In the genomic region with DNA sequence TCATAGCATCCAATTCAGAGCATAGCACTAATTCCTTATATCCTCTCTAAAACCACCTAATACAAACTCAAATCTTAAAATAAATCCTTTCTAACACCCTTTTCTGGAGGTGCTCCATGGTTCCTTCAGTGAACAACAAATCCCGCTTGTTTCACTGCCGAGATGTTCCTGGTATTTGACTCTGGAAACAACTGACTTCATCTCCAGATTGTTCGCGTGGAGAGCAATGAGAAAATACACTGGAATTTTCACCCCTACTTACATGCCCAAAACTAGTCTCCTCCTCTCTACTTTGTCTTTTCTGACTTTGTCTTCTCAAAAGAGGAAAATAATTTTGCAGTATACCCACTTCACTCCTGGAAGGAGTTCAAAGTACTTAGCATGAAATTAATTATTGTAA, we compare ENCODE assay signal across 8 cellular contexts.
A peak's percentile ranks its signal among the peaks of the same experiment; 100 is the strongest.
DNase-seq lines count a peak whose midpoint lies in the region; ATAC-seq, FAIRE-seq and TF ChIP-seq lines count a peak whose summit lies in the region.
"Had no signal": no experiment of that assay in that cellular context is flagged by ENCODE, and none has a peak within 500 bp of the region (broad histone marks: within the 10 kb centered on the region; RNA-seq: fewer than 3 reads in every experiment).

No MANE protein-coding gene starts in this region.

- in situ Hi-C loops in IMR-90 (cut with MboI; ENCODE audit: low sequenced_read_pairs) = no loop called here

- no peak overlapping the region for H3K9ac ChIP-seq in IMR-90 (ENCODE audit: low read depth, low read length)
- peak overlapping the region; percentile 87 for H3K9ac ChIP-seq in mesenchymal stem cell (ENCODE audit: low read length)

- H3K4me2 ChIP-seq in IMR-90 (ENCODE audit: low read depth, low read length) = no peak overlapping the region
- H3K4me2 ChIP-seq in mesenchymal stem cell (ENCODE audit: low read length, poor library complexity, severe bottlenecking) = no peak overlapping the region

- H4K20me1 ChIP-seq in IMR-90 (ENCODE audit: insufficient read depth, low read length) = no peaks in the 10 kb centered on the region

- no CpG with 5 or more reads among the region's 4 CpGs for WGBS in IMR-90 (ENCODE audit: extremely low coverage in 2 of 2, insufficient read length in 1 of 2), 2 experiments
- 80% methylated on average over 4 of the region's 4 CpGs for WGBS in mesenchymal stem cell

- H3K4me3 ChIP-seq in IMR-90 (ENCODE audit: insufficient read depth, low read depth, low read length) = no peak overlapping the region
- H3K4me3 ChIP-seq in mesenchymal stem cell (ENCODE audit: insufficient read depth in 1 of 2, low read depth in 1 of 2, low read length in 2 of 2) = peak overlapping the region in 1 of 2 experiments; percentile 15
- peak overlapping the region in 1 of 2 donors; percentile 3 for H3K4me3 ChIP-seq in tibial artery

- H3K4ac ChIP-seq in IMR-90 (ENCODE audit: low read depth, low read length) = no peak overlapping the region
- no peak overlapping the region for H3K4ac ChIP-seq in mesenchymal stem cell (ENCODE audit: low read depth in 1 of 2, low read length in 2 of 2)

- H4K91ac ChIP-seq in IMR-90 (ENCODE audit: insufficient read depth, low read depth, low read length) (no peak overlapping the region), mesenchymal stem cell (ENCODE audit: low read length) (no peak overlapping the region)

- no peaks in the 10 kb centered on the region for H3K27me3 Mint-ChIP-seq in activated CD4-positive, alpha-beta memory T cell treated with anti-CD3 and anti-CD28 coated beads, Interleukin-2, amount 10 ng/mL, durations not matched to agents 7 days and 5 days

- H3K18ac ChIP-seq in IMR-90 (ENCODE audit: low read depth, low read length) (no peak overlapping the region), mesenchymal stem cell (ENCODE audit: low read depth in 1 of 2, low read length in 2 of 2) (no peak overlapping the region)

- H3K56ac ChIP-seq in IMR-90 (ENCODE audit: extremely low read depth, insufficient read depth, low read length) = no peak overlapping the region; the same call in 1 of the 2 replicates

- no peak overlapping the region for H2BK20ac ChIP-seq in IMR-90 (ENCODE audit: low read depth, low read length)

- no peak overlapping the region for H4K5ac ChIP-seq in IMR-90 (ENCODE audit: low read depth, low read length)

- dilution Hi-C loops in IMR-90 (cut with HindIII; ENCODE audit: low sequenced_read_pairs, unreplicated experiment) = no loop called here

- H3K27ac ChIP-seq in IMR-90 (ENCODE audit: insufficient read depth, low read length) = no peak overlapping the region; the same call in 1 of the 2 replicates
- H3K27ac ChIP-seq in mesenchymal stem cell (ENCODE audit: low read length, poor library complexity, severe bottlenecking) = peak overlapping the region; percentile 72
- peak overlapping the region; percentile 59 to 66 for H3K27ac ChIP-seq in tibial artery

- peak overlapping the region; percentile 8 for H2BK5ac ChIP-seq in IMR-90 (ENCODE audit: low read depth, low read length, poor library complexity, severe bottlenecking)
- H2BK5ac ChIP-seq in mesenchymal stem cell (ENCODE audit: low read depth, low read length, poor library complexity, severe bottlenecking) = no peak overlapping the region

- H3K4me1 ChIP-seq in IMR-90 (ENCODE audit: control insufficient read depth, insufficient read depth, low read length) (no peaks in the 10 kb centered on the region), mesenchymal stem cell (ENCODE audit: control insufficient read depth, insufficient read depth, low read depth, low read length) (no peaks in the 10 kb centered on the region), tibial artery (peaks cover 0 to 8% (median 2%) of the 10 kb centered on the region in 4 donors)

- DNase-seq in IMR-90 (peak; percentile 9), dermis blood vessel endothelial cell (peak; percentile 15), mesenchymal stem cell (no peak), tibial artery (no peak), NOMO-1 treated with dmso at 0.1 percent for 144 hours (lab: John Stamatoyannopoulos, UW; ENCODE audit: unreplicated experiment) (no peak), GM12892 (ENCODE audit: insufficient read length) (no peak)
- DNase-seq in activated CD4-positive, alpha-beta memory T cell treated with anti-CD3 and anti-CD28 coated beads, Interleukin-2, amount 10 ng/mL, durations not matched to agents 7 days and 5 days = no peak
- DNase-seq: Right ventricle myocardium superior had no signal

- POLR2A ChIA-PET in IMR-90 (lab: Charles Lee; ENCODE audit: unreplicated experiment) = no interaction called here
- POLR2A ChIA-PET in activated CD4-positive, alpha-beta memory T cell treated with anti-CD3 and anti-CD28 coated beads, Interleukin-2, amount 10 ng/mL, durations not matched to agents 7 days and 5 days (lab: Charles Lee) = no interaction called here

- intact Hi-C loops in IMR-90 (cut with micrococcal nuclease) (loop anchor here (1.0 to 2.0 kb wide), 2 partner anchors 39 to 360 kb away; no protein-coding TSS in a partner anchor), tibial artery (cut with DNase I; ENCODE audit: low total_unique reads) (no loop called here)

- H2BK120ac ChIP-seq in IMR-90 (ENCODE audit: low read depth, low read length) (no peak overlapping the region), mesenchymal stem cell (ENCODE audit: low read depth, low read length) (no peak overlapping the region)

- no peaks in the 10 kb centered on the region for H3K9me1 ChIP-seq in IMR-90 (ENCODE audit: insufficient read depth, low read length)

- no peaks in the 10 kb centered on the region for H3K4me1 Mint-ChIP-seq in activated CD4-positive, alpha-beta memory T cell treated with anti-CD3 and anti-CD28 coated beads, Interleukin-2, amount 10 ng/mL, durations not matched to agents 7 days and 5 days

- H2BK12ac ChIP-seq in mesenchymal stem cell (ENCODE audit: low read length in 2 of 2) = no peak overlapping the region

- no TSS peak for BruUV-seq in IMR-90 (replicated peaks; lab: Mats Ljungman, UMichigan)

- no peaks in the 10 kb centered on the region for H3K9me3 Mint-ChIP-seq in activated CD4-positive, alpha-beta memory T cell treated with anti-CD3 and anti-CD28 coated beads, Interleukin-2, amount 10 ng/mL, durations not matched to agents 7 days and 5 days

- H4K8ac ChIP-seq in IMR-90 (ENCODE audit: low read depth in 2 of 2, low read length in 2 of 2) (no peak overlapping the region), mesenchymal stem cell (ENCODE audit: low read length) (no peak overlapping the region)

- no peaks in the 10 kb centered on the region for H3K36me3 Mint-ChIP-seq in activated CD4-positive, alpha-beta memory T cell treated with anti-CD3 and anti-CD28 coated beads, Interleukin-2, amount 10 ng/mL, durations not matched to agents 7 days and 5 days (ENCODE audit: low read depth)

- H2AK5ac ChIP-seq in IMR-90 (ENCODE audit: low read depth, low read length) = no peak overlapping the region
- H2AK5ac ChIP-seq in mesenchymal stem cell (ENCODE audit: low read length, severe bottlenecking) = no peak overlapping the region

- no peak overlapping the region for H3K4me3 Mint-ChIP-seq in activated CD4-positive, alpha-beta memory T cell treated with anti-CD3 and anti-CD28 coated beads, Interleukin-2, amount 10 ng/mL, durations not matched to agents 7 days and 5 days

- TF ChIP-seq CTCF in IMR-90 (conservative IDR thresholded peaks at IDR 0.05; ENCODE audit: low read depth, low read length) (no peak), tibial artery (IDR thresholded peaks at IDR 0.05) (no peak)

- H3K9me3 ChIP-seq in IMR-90 (ENCODE audit: control insufficient read depth, insufficient read depth, low read length) (no peaks in the 10 kb centered on the region), mesenchymal stem cell (ENCODE audit: control insufficient read depth, low read length) (no peaks in the 10 kb centered on the region), tibial artery (no peaks in the 10 kb centered on the region)

- H2BK15ac ChIP-seq in IMR-90 (ENCODE audit: low read depth, low read length) = no peak overlapping the region
- H2BK15ac ChIP-seq in mesenchymal stem cell (ENCODE audit: low read depth, poor library complexity, severe bottlenecking) = no peak overlapping the region

- H3K27me3 ChIP-seq in IMR-90 (ENCODE audit: control insufficient read depth, insufficient read depth, low read length) (peaks cover 19% of the 10 kb centered on the region), mesenchymal stem cell (ENCODE audit: control insufficient read depth in 1 of 2, insufficient read depth in 1 of 2, low read length in 2 of 2) (peaks cover 0 to 40% of the 10 kb centered on the region in 2 experiments), tibial artery (no peaks in the 10 kb centered on the region)

- no peak for FAIRE-seq in GM12892 (lab: Jason Lieb, UNC)

- peak; percentile 18; the same call in 1 of the 2 replicates for ATAC-seq in IMR-90 (ENCODE audit: low read depth)

- H3K36me3 ChIP-seq in IMR-90 (ENCODE audit: control insufficient read depth, insufficient read depth, low read length) (no peaks in the 10 kb centered on the region), mesenchymal stem cell (ENCODE audit: control insufficient read depth in 1 of 2, insufficient read depth in 2 of 2, low read depth in 1 of 2, low read length in 2 of 2) (no peaks in the 10 kb centered on the region), tibial artery (no peaks in the 10 kb centered on the region)

- no peaks in the 10 kb centered on the region for H3K79me1 ChIP-seq in IMR-90 (ENCODE audit: low read depth in 1 of 2, low read length in 2 of 2)
- no peaks in the 10 kb centered on the region for H3K79me1 ChIP-seq in mesenchymal stem cell (replicated peaks; ENCODE audit: low read length, poor library complexity, severe bottlenecking)

- TF ChIP-seq POLR2A in IMR-90 (IDR thresholded peaks at IDR 0.05; ENCODE audit: low read depth, low read length) (no peak), GM12892 (IDR thresholded peaks at IDR 0.05; ENCODE audit: low read depth, low read length) (no peak)

- H3K14ac ChIP-seq in IMR-90 (replicated peaks; ENCODE audit: low read depth, low read length) (no peak overlapping the region), mesenchymal stem cell (ENCODE audit: low read length in 2 of 2) (no peak overlapping the region)

- CTCF ChIA-PET in IMR-90 (lab: Yijun Ruan, JAX) = no interaction called here
- CTCF ChIA-PET in activated CD4-positive, alpha-beta memory T cell treated with anti-CD3 and anti-CD28 coated beads, Interleukin-2, amount 10 ng/mL, durations not matched to agents 7 days and 5 days (lab: Charles Lee) = interaction anchor here (2.0 kb wide), 1 partner anchor 359 kb away, joined by 8 read pairs; no protein-coding TSS in a partner anchor

- no peak overlapping the region for H2AK9ac ChIP-seq in IMR-90 (replicated peaks; ENCODE audit: low read depth, low read length, poor library complexity)

- no peak overlapping the region for H3K27ac Mint-ChIP-seq in activated CD4-positive, alpha-beta memory T cell treated with anti-CD3 and anti-CD28 coated beads, Interleukin-2, amount 10 ng/mL, durations not matched to agents 7 days and 5 days

- H2AFZ ChIP-seq in IMR-90 (replicated peaks; ENCODE audit: low read length, poor library complexity) = no peak overlapping the region
- no peak overlapping the region for H2AFZ ChIP-seq in mesenchymal stem cell (ENCODE audit: low read depth, low read length)

- TF ChIP-seq RAD21 in IMR-90 (IDR thresholded peaks at IDR 0.05; ENCODE audit: low read length) = no peak

- H3K23ac ChIP-seq in IMR-90 (ENCODE audit: low read depth, low read length) (no peak overlapping the region), mesenchymal stem cell (ENCODE audit: low read length in 2 of 2) (no peak overlapping the region)

TF ChIP-seq in IMR-90, 13 proteins besides CTCF, POLR2A, EP300 and RAD21 (continues in another document):
- TF ChIP-seq CEBPB (IDR thresholded peaks at IDR 0.05; ENCODE audit: low read depth, low read length) = no peak

Comparison
In these comparisons a context has a peak if more than half of its experiments do, and no peak if none do; other contexts are left out.
1. DNase-seq: peak in IMR-90 (single experiment) and dermis blood vessel endothelial cell (single experiment); none in mesenchymal stem cell (single experiment), tibial artery (0 of 2), activated CD4-positive, alpha-beta memory T cell treated with anti-CD3 and anti-CD28 coated beads, Interleukin-2, amount 10 ng/mL, durations not matched to agents 7 days and 5 days (single experiment), NOMO-1 treated with dmso at 0.1 percent for 144 hours (single experiment) and GM12892 (single experiment).